1 cellular context compared by ENCODE assay signal in the genomic region with DNA sequence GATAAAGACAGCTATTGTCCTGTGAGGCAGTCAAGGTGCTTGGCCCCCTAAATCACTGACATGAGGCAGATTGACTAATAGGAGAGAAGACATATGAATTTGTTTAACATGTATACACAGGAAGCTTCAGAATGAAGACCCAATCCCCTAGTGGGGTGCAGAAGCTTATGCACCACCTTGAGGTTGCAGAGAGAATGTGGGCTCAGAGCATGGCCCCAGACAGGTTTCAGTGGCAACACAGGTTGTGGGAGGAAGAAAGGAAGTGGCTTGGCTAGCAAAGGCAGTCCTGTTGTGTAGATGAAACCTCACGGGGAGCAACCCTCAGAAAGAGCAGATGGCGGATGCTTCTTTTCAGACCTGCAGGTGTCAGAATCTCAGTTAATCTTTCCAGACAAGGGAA.
TF ChIP-seq lines count a peak whose summit lies in the region.

No MANE protein-coding gene starts in this region.

TF ChIP-seq in SK-N-SH treated with all-trans-retinoic acid at 6 μM for 48 hours, 23 proteins besides CTCF, POLR2A, EP300 and RAD21 (continued from another document):
- TF ChIP-seq, protein P1, sequence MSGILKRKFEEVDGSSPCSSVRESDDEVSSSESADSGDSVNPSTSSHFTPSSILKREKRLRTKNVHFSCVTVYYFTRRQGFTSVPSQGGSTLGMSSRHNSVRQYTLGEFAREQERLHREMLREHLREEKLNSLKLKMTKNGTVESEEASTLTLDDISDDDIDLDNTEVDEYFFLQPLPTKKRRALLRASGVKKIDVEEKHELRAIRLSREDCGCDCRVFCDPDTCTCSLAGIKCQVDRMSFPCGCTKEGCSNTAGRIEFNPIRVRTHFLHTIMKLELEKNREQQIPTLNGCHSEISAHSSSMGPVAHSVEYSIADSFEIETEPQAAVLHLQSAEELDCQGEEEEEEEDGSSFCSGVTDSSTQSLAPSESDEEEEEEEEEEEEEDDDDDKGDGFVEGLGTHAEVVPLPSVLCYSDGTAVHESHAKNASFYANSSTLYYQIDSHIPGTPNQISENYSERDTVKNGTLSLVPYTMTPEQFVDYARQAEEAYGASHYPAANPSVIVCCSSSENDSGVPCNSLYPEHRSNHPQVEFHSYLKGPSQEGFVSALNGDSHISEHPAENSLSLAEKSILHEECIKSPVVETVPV (CRISPR knock-in tag; IDR thresholded peaks at IDR 0.05): no peak
- TF ChIP-seq, protein P2, sequence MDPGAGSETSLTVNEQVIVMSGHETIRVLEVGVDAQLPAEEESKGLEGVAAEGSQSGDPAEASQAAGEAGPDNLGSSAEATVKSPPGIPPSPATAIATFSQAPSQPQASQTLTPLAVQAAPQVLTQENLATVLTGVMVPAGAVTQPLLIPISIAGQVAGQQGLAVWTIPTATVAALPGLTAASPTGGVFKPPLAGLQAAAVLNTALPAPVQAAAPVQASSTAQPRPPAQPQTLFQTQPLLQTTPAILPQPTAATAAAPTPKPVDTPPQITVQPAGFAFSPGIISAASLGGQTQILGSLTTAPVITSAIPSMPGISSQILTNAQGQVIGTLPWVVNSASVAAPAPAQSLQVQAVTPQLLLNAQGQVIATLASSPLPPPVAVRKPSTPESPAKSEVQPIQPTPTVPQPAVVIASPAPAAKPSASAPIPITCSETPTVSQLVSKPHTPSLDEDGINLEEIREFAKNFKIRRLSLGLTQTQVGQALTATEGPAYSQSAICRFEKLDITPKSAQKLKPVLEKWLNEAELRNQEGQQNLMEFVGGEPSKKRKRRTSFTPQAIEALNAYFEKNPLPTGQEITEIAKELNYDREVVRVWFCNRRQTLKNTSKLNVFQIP (CRISPR knock-in tag; IDR thresholded peaks at IDR 0.05; ENCODE audit: borderline replicate concordance, low read depth): no peak
- TF ChIP-seq, protein P3, sequence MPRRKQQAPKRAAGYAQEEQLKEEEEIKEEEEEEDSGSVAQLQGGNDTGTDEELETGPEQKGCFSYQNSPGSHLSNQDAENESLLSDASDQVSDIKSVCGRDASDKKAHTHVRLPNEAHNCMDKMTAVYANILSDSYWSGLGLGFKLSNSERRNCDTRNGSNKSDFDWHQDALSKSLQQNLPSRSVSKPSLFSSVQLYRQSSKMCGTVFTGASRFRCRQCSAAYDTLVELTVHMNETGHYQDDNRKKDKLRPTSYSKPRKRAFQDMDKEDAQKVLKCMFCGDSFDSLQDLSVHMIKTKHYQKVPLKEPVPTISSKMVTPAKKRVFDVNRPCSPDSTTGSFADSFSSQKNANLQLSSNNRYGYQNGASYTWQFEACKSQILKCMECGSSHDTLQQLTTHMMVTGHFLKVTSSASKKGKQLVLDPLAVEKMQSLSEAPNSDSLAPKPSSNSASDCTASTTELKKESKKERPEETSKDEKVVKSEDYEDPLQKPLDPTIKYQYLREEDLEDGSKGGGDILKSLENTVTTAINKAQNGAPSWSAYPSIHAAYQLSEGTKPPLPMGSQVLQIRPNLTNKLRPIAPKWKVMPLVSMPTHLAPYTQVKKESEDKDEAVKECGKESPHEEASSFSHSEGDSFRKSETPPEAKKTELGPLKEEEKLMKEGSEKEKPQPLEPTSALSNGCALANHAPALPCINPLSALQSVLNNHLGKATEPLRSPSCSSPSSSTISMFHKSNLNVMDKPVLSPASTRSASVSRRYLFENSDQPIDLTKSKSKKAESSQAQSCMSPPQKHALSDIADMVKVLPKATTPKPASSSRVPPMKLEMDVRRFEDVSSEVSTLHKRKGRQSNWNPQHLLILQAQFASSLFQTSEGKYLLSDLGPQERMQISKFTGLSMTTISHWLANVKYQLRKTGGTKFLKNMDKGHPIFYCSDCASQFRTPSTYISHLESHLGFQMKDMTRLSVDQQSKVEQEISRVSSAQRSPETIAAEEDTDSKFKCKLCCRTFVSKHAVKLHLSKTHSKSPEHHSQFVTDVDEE (CRISPR knock-in tag; IDR thresholded peaks at IDR 0.05): no peak
- TF ChIP-seq SNAI2 (CRISPR knock-in tag; IDR thresholded peaks at IDR 0.05): no peak
- TF ChIP-seq ZNF70 (CRISPR knock-in tag; IDR thresholded peaks at IDR 0.05): no peak
